ENCODE assay signal across 12 cellular contexts in the genomic region with DNA sequence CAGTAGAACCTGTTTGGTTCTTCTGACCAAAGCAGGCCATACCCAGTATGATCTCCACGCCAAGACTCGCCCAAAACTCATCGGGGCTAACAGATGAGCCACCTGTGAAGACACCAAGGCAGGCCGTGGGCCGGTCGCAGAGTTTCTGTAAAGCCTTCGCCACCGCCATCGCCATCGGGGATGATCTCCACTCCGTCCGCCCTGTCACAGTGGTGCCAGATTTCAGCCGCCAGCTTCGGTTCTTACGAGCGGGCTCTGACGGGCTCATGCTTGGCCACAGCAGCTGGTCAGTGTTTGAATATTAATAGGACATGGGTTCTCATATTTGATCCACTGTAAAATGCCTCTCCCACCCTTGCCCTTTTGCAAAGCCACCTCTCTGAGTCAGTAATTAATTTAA.
DNase-seq lines count a peak whose midpoint lies in the region; ATAC-seq and TF ChIP-seq lines count a peak whose summit lies in the region.
"Had no signal": no experiment of that assay in that cellular context is flagged by ENCODE, and none has a peak within 500 bp of the region (broad histone marks: within the 10 kb centered on the region; RNA-seq: fewer than 3 reads in every experiment).

No MANE protein-coding gene starts in this region.

- no peaks in the 10 kb centered on the region for H3K27me3 Mint-ChIP-seq in activated CD8-positive, alpha-beta T cell treated with anti-CD3 and anti-CD28 coated beads, Interleukin-2, amount 10 ng/mL, durations not matched to agents 7 days and 5 days (ENCODE audit: low read depth)

- CTCF ChIA-PET in activated CD8-positive, alpha-beta T cell treated with anti-CD3 and anti-CD28 coated beads, Interleukin-2, amount 10 ng/mL, durations not matched to agents 7 days and 5 days (lab: Charles Lee) = interaction anchor here (1.9 kb wide), 1 partner anchor 9 kb away, joined by 6 read pairs; no protein-coding TSS in a partner anchor

- peak overlapping the region; percentile 79 for H3K4me2 ChIP-seq in skeletal muscle satellite cell (ENCODE audit: low read length)

- peaks cover 6% of the 10 kb centered on the region; the same call in 1 of the 2 replicates for H3K4me1 ChIP-seq in SJCRH30
- no peaks in the 10 kb centered on the region for H3K4me1 ChIP-seq in skeletal muscle satellite cell (ENCODE audit: control insufficient read depth, insufficient read depth, low read length)

- H3K27me3 ChIP-seq in SJCRH30 = 0 out of 2 replicates have a peak, but pooled peaks cover 2% of the 10 kb centered on the region
- H3K27me3 ChIP-seq in layer of hippocampus (ENCODE audit: control insufficient read depth, insufficient read depth, low read length) = no peaks in the 10 kb centered on the region
- H3K27me3 ChIP-seq in skeletal muscle satellite cell (ENCODE audit: control insufficient read depth, insufficient read depth, low read length) = no peaks in the 10 kb centered on the region

- ATAC-seq in activated CD8-positive, alpha-beta T cell treated with anti-CD3 and anti-CD28 coated beads, Interleukin-2, amount 10 ng/mL, durations not matched to agents 7 days and 5 days = no peak

- peak overlapping the region; percentile 17; the same call in 1 of the 2 replicates for H3K4me3 ChIP-seq in SJCRH30
- H3K4me3 ChIP-seq in coronary artery = no peak overlapping the region
- no peak overlapping the region for H3K4me3 ChIP-seq in skeletal muscle satellite cell (ENCODE audit: low read length)

- no peaks in the 10 kb centered on the region for H3K36me3 Mint-ChIP-seq in activated CD8-positive, alpha-beta T cell treated with anti-CD3 and anti-CD28 coated beads, Interleukin-2, amount 10 ng/mL, durations not matched to agents 7 days and 5 days (ENCODE audit: low read depth)

- H3K9ac ChIP-seq in skeletal muscle satellite cell (ENCODE audit: low read depth, low read length) = no peak overlapping the region

- POLR2A ChIA-PET in activated CD8-positive, alpha-beta T cell treated with anti-CD3 and anti-CD28 coated beads, Interleukin-2, amount 10 ng/mL, durations not matched to agents 7 days and 5 days (lab: Charles Lee) = no interaction called here

- no peak overlapping the region for H3K27ac Mint-ChIP-seq in activated CD8-positive, alpha-beta T cell treated with anti-CD3 and anti-CD28 coated beads, Interleukin-2, amount 10 ng/mL, durations not matched to agents 7 days and 5 days
- H3K27ac Mint-ChIP-seq: B cell; CD4-positive, alpha-beta T cell had no signal

- TF ChIP-seq CTCF in coronary artery (IDR thresholded peaks at IDR 0.05) = no peak

- H3K9me3 ChIP-seq in SJCRH30 (replicated peaks) (no peaks in the 10 kb centered on the region), skeletal muscle satellite cell (replicated peaks; ENCODE audit: low read length) (no peaks in the 10 kb centered on the region)

- H3K4me1 Mint-ChIP-seq in activated CD8-positive, alpha-beta T cell treated with anti-CD3 and anti-CD28 coated beads, Interleukin-2, amount 10 ng/mL, durations not matched to agents 7 days and 5 days (ENCODE audit: low read depth) = no peaks in the 10 kb centered on the region
- H3K4me1 Mint-ChIP-seq: B cell had no signal

- H3K27ac ChIP-seq in SJCRH30 (no peak overlapping the region), coronary artery (no peak overlapping the region), layer of hippocampus (ENCODE audit: low read depth, low read length) (peak overlapping the region; percentile 80)

- no peak overlapping the region for H3K4me3 Mint-ChIP-seq in activated CD8-positive, alpha-beta T cell treated with anti-CD3 and anti-CD28 coated beads, Interleukin-2, amount 10 ng/mL, durations not matched to agents 7 days and 5 days
- H3K4me3 Mint-ChIP-seq: B cell; CD4-positive, alpha-beta T cell had no signal

- DNase-seq in SJCRH30 = peak in 1 of 2 experiments; percentile 8
- peak; percentile 33 for DNase-seq in coronary artery (ENCODE audit: low spot score)
- no peak for DNase-seq in GDM1 (lab: John Stamatoyannopoulos, UW)
- no peak for DNase-seq in NCI-H69 (lab: John Stamatoyannopoulos, UW)
- no peak for DNase-seq in SIG-M5 treated with dmso at 0.1 percent for 504 hours (lab: John Stamatoyannopoulos, UW; ENCODE audit: unreplicated experiment)
- DNase-seq in activated CD8-positive, alpha-beta T cell treated with anti-CD3 and anti-CD28 coated beads, Interleukin-2, amount 10 ng/mL, durations not matched to agents 7 days and 5 days = no peak
- DNase-seq: ACHN; CD4-positive, alpha-beta T cell; HCEC 1CT had no signal

- no peaks in the 10 kb centered on the region for H3K9me3 Mint-ChIP-seq in activated CD8-positive, alpha-beta T cell treated with anti-CD3 and anti-CD28 coated beads, Interleukin-2, amount 10 ng/mL, durations not matched to agents 7 days and 5 days (ENCODE audit: insufficient read depth)
- H3K9me3 Mint-ChIP-seq: CD4-positive, alpha-beta T cell had no signal

- H3K36me3 ChIP-seq in SJCRH30 (no peaks in the 10 kb centered on the region), skeletal muscle satellite cell (ENCODE audit: insufficient read depth, low read length) (no peaks in the 10 kb centered on the region)
